In genomic region chr10:6136215-6137201, GRCh38 we compare ENCODE assay signal across 8 cellular contexts. TPM values are rescaled to one million over a fixed set of nuclear protein-coding genes. Genes with fewer than 3 reads are reported as not detected.
DNase-seq lines count a peak whose midpoint lies in the region; ATAC-seq and TF ChIP-seq lines count a peak whose summit lies in the region.

No MANE protein-coding gene starts in this region.

- peak overlapping the region; percentile 78 for H3K4me3 Mint-ChIP-seq in natural killer cell treated with Interleukin-12 subunit alpha and Interleukin-12 subunit beta and Interleukin-15 and Interleukin-18, amount 100 ng/mL, for 72 hours
- H3K4me3 Mint-ChIP-seq in natural killer cell: no peak overlapping the region
- H3K4me3 Mint-ChIP-seq in activated naive CD4-positive, alpha-beta T cell treated with anti-CD3 and anti-CD28 coated beads, Interleukin-2, amount 50 U/mL, for 24 hours: peak overlapping the region; percentile 49

- no peaks in the 10 kb centered on the region for H3K9me3 Mint-ChIP-seq in natural killer cell treated with Interleukin-12 subunit alpha and Interleukin-12 subunit beta and Interleukin-15 and Interleukin-18, amount 100 ng/mL, for 72 hours
- H3K9me3 Mint-ChIP-seq in natural killer cell: no peaks in the 10 kb centered on the region
- H3K9me3 Mint-ChIP-seq in activated naive CD4-positive, alpha-beta T cell treated with anti-CD3 and anti-CD28 coated beads, Interleukin-2, amount 50 U/mL, for 24 hours: no peaks in the 10 kb centered on the region

- H3K27me3 Mint-ChIP-seq in natural killer cell treated with Interleukin-12 subunit alpha and Interleukin-12 subunit beta and Interleukin-15 and Interleukin-18, amount 100 ng/mL, for 72 hours: peaks cover 9 to 14% of the 10 kb centered on the region in 2 donors
- H3K27me3 Mint-ChIP-seq in natural killer cell (ENCODE audit: low read depth in 2 of 2): peaks cover 0 to 5% of the 10 kb centered on the region in 2 donors
- no peaks in the 10 kb centered on the region for H3K27me3 Mint-ChIP-seq in activated naive CD4-positive, alpha-beta T cell treated with anti-CD3 and anti-CD28 coated beads, Interleukin-2, amount 50 U/mL, for 24 hours

- ATAC-seq in natural killer cell treated with Interleukin-12 subunit alpha and Interleukin-12 subunit beta and Interleukin-15 and Interleukin-18, amount 100 ng/mL, for 72 hours: peak; percentile 80 to 89
- ATAC-seq in natural killer cell (no peak), HG03439 (IDR thresholded peaks at IDR 0.05; ENCODE audit: unreplicated experiment) (peak; percentile 42), left cardiac atrium (no peak)

- TF ChIP-seq CTCF in natural killer cell (IDR thresholded peaks at IDR 0.05): no peak

- no peak for DNase-seq in natural killer cell treated with Interleukin-12 subunit alpha and Interleukin-12 subunit beta and Interleukin-15 and Interleukin-18, amount 100 ng/mL, for 72 hours (ENCODE audit: low spot score)
- DNase-seq in natural killer cell: no peak
- peak; percentile 57 to 62 (median 60) for DNase-seq in stimulated activated CD4-positive, alpha-beta T cell treated with anti-CD3 and anti-CD28 coated beads, Interleukin-12 subunit alpha, Interleukin-12 subunit beta, amount 100 ng/mL, for 48 hours (ENCODE audit: low read depth in 2 of 3, low spot score in 1 of 3)
- DNase-seq in effector CD8-positive, alpha-beta T cell (lab: John Stamatoyannopoulos, UW): no peak
- no peak for DNase-seq in NK-92 (lab: John Stamatoyannopoulos, UW; ENCODE audit: unreplicated experiment)
- DNase-seq in left cardiac atrium: no peak

- peaks cover 37 to 48% of the 10 kb centered on the region in 2 donors for H3K4me1 Mint-ChIP-seq in natural killer cell treated with Interleukin-12 subunit alpha and Interleukin-12 subunit beta and Interleukin-15 and Interleukin-18, amount 100 ng/mL, for 72 hours (ENCODE audit: low read depth in 2 of 2)
- peaks cover 12 to 19% of the 10 kb centered on the region in 2 donors for H3K4me1 Mint-ChIP-seq in natural killer cell
- peaks cover 45% of the 10 kb centered on the region for H3K4me1 Mint-ChIP-seq in activated naive CD4-positive, alpha-beta T cell treated with anti-CD3 and anti-CD28 coated beads, Interleukin-2, amount 50 U/mL, for 24 hours

- H3K27ac Mint-ChIP-seq in natural killer cell treated with Interleukin-12 subunit alpha and Interleukin-12 subunit beta and Interleukin-15 and Interleukin-18, amount 100 ng/mL, for 72 hours: peak overlapping the region; percentile 73 to 78
- no peak overlapping the region for H3K27ac Mint-ChIP-seq in natural killer cell
- peak overlapping the region; percentile 88 for H3K27ac Mint-ChIP-seq in activated naive CD4-positive, alpha-beta T cell treated with anti-CD3 and anti-CD28 coated beads, Interleukin-2, amount 50 U/mL, for 24 hours

- intact Hi-C loops in natural killer cell (cut with micrococcal nuclease) (no loop called here), left cardiac atrium (cut with DNase I) (no loop called here)

- H3K36me3 Mint-ChIP-seq in natural killer cell treated with Interleukin-12 subunit alpha and Interleukin-12 subunit beta and Interleukin-15 and Interleukin-18, amount 100 ng/mL, for 72 hours: no peaks in the 10 kb centered on the region
- no peaks in the 10 kb centered on the region for H3K36me3 Mint-ChIP-seq in natural killer cell
- H3K36me3 Mint-ChIP-seq in activated naive CD4-positive, alpha-beta T cell treated with anti-CD3 and anti-CD28 coated beads, Interleukin-2, amount 50 U/mL, for 24 hours: no peaks in the 10 kb centered on the region

RNA-seq across cellular contexts. Expression of gene RBM17, which starts 47.7 kb away (rescaled TPM):
- 100 to 1,000 TPM; 195 to 294 TPM for total RNA-seq in natural killer cell treated with Interleukin-12 subunit alpha and Interleukin-12 subunit beta and Interleukin-15 and Interleukin-18, amount 100 ng/mL, for 72 hours
- total RNA-seq in natural killer cell (100 to 1,000 TPM; 120 to 147 (median 147) TPM), left cardiac atrium (10 to 100 TPM; 58.6 to 80.3 TPM)

Comparison
In these comparisons a context has a peak if more than half of its experiments do, and no peak if none do; other contexts are left out.
1. ATAC-seq: peak in natural killer cell treated with Interleukin-12 subunit alpha and Interleukin-12 subunit beta and Interleukin-15 and Interleukin-18, amount 100 ng/mL, for 72 hours (2 of 2) and HG03439 (single experiment); none in natural killer cell (0 of 3) and left cardiac atrium (0 of 2).
2. H3K27ac Mint-ChIP-seq: peak in natural killer cell treated with Interleukin-12 subunit alpha and Interleukin-12 subunit beta and Interleukin-15 and Interleukin-18, amount 100 ng/mL, for 72 hours (2 of 2) and activated naive CD4-positive, alpha-beta T cell treated with anti-CD3 and anti-CD28 coated beads, Interleukin-2, amount 50 U/mL, for 24 hours (single experiment); none in natural killer cell (0 of 2).
3. DNase-seq: peak in stimulated activated CD4-positive, alpha-beta T cell treated with anti-CD3 and anti-CD28 coated beads, Interleukin-12 subunit alpha, Interleukin-12 subunit beta, amount 100 ng/mL, for 48 hours (3 of 3); none in natural killer cell treated with Interleukin-12 subunit alpha and Interleukin-12 subunit beta and Interleukin-15 and Interleukin-18, amount 100 ng/mL, for 72 hours (single experiment), natural killer cell (single experiment), effector CD8-positive, alpha-beta T cell (single experiment), NK-92 (single experiment) and left cardiac atrium (single experiment).